In genomic region chr20:38447931-38448675, GRCh38 we compare ENCODE assay signal across 8 cellular contexts. TPM values are rescaled to one million over a fixed set of nuclear protein-coding genes. Genes with fewer than 3 reads are reported as not detected.
A peak's percentile ranks its signal among the peaks of the same experiment; 100 is the strongest.
DNase-seq lines count a peak whose midpoint lies in the region; ATAC-seq and TF ChIP-seq lines count a peak whose summit lies in the region.

No MANE protein-coding gene starts in this region.

- H3K27ac Mint-ChIP-seq in activated naive CD4-positive, alpha-beta T cell treated with anti-CD3 and anti-CD28 coated beads, Interleukin-2, amount 10 ng/mL, durations not matched to agents 7 days and 5 days = no peak overlapping the region
- H3K27ac Mint-ChIP-seq in effector memory CD8-positive, alpha-beta T cell = peak overlapping the region; percentile 89 to 95
- H3K27ac Mint-ChIP-seq in type B pancreatic cell = peak overlapping the region; percentile 63

- CTCF ChIA-PET in activated naive CD4-positive, alpha-beta T cell treated with anti-CD3 and anti-CD28 coated beads, Interleukin-2, amount 10 ng/mL, durations not matched to agents 7 days and 5 days (lab: Charles Lee) = interaction anchor here (3.6 to 3.7 kb wide), 2 partner anchors 15 to 24 kb away, joined by 20 to 69 read pairs; partner anchors contain the start of genes RALGAPB and SNHG17

- no peaks in the 10 kb centered on the region for H3K9me3 Mint-ChIP-seq in activated naive CD4-positive, alpha-beta T cell treated with anti-CD3 and anti-CD28 coated beads, Interleukin-2, amount 10 ng/mL, durations not matched to agents 7 days and 5 days
- H3K9me3 Mint-ChIP-seq in effector memory CD8-positive, alpha-beta T cell = peaks cover 0 to 2% of the 10 kb centered on the region in 2 donors
- no peaks in the 10 kb centered on the region for H3K9me3 Mint-ChIP-seq in type B pancreatic cell

- TF ChIP-seq CTCF in type B pancreatic cell (conservative IDR thresholded peaks at IDR 0.05) = no peak

- H3K27me3 Mint-ChIP-seq in activated naive CD4-positive, alpha-beta T cell treated with anti-CD3 and anti-CD28 coated beads, Interleukin-2, amount 10 ng/mL, durations not matched to agents 7 days and 5 days = peaks cover 4% of the 10 kb centered on the region
- H3K27me3 Mint-ChIP-seq in effector memory CD8-positive, alpha-beta T cell = peaks cover 0 to under 1% of the 10 kb centered on the region in 2 donors
- no peaks in the 10 kb centered on the region for H3K27me3 Mint-ChIP-seq in type B pancreatic cell

- peaks cover 26% of the 10 kb centered on the region for H3K4me1 Mint-ChIP-seq in activated naive CD4-positive, alpha-beta T cell treated with anti-CD3 and anti-CD28 coated beads, Interleukin-2, amount 10 ng/mL, durations not matched to agents 7 days and 5 days
- H3K4me1 Mint-ChIP-seq in effector memory CD8-positive, alpha-beta T cell (ENCODE audit: low read depth in 2 of 2) = peaks cover 18% of the 10 kb centered on the region in 2 donors
- peaks cover 24% of the 10 kb centered on the region for H3K4me1 Mint-ChIP-seq in type B pancreatic cell (ENCODE audit: unreplicated experiment)

- no peak for ATAC-seq in effector memory CD8-positive, alpha-beta T cell (replicated peaks)
- ATAC-seq in GM19397 (IDR thresholded peaks at IDR 0.05; ENCODE audit: unreplicated experiment) = no peak

- H3K36me3 Mint-ChIP-seq in activated naive CD4-positive, alpha-beta T cell treated with anti-CD3 and anti-CD28 coated beads, Interleukin-2, amount 10 ng/mL, durations not matched to agents 7 days and 5 days = peaks cover 27% of the 10 kb centered on the region
- peaks cover 13% of the 10 kb centered on the region for H3K36me3 Mint-ChIP-seq in effector memory CD8-positive, alpha-beta T cell (ENCODE audit: insufficient read depth)
- peaks cover 33% of the 10 kb centered on the region for H3K36me3 Mint-ChIP-seq in type B pancreatic cell

- H3K4me3 Mint-ChIP-seq in activated naive CD4-positive, alpha-beta T cell treated with anti-CD3 and anti-CD28 coated beads, Interleukin-2, amount 10 ng/mL, durations not matched to agents 7 days and 5 days = peak overlapping the region; percentile 79
- peak overlapping the region; percentile 83 to 85 for H3K4me3 Mint-ChIP-seq in effector memory CD8-positive, alpha-beta T cell
- H3K4me3 Mint-ChIP-seq in type B pancreatic cell = peak overlapping the region; percentile 91

- no peak for DNase-seq in activated naive CD4-positive, alpha-beta T cell treated with anti-CD3 and anti-CD28 coated beads, Interleukin-2, amount 10 ng/mL, durations not matched to agents 7 days and 5 days
- DNase-seq in activated naive CD4-positive, alpha-beta T cell treated with Interleukin-2 at 50 U/mL for 16 hours = no peak
- DNase-seq in NOMO-1 treated with DMSO at 0.1 percent for 48 hours (lab: John Stamatoyannopoulos, UW; ENCODE audit: unreplicated experiment) (peak; percentile 67), type B pancreatic cell (ENCODE audit: extremely low spot score, unreplicated experiment) (no peak), cortex of kidney (lab: John Stamatoyannopoulos, UW) (no peak)
- no peak for DNase-seq in effector memory CD8-positive, alpha-beta T cell
- DNase-seq in NK-92 treated with Interleukin-12 subunit alpha and Interleukin-12 subunit beta, amount 100 ng/mL, for 24 hours (lab: John Stamatoyannopoulos, UW) = no peak

RNA-seq across cellular contexts. Expression of gene SNHG17, which starts 13.0 kb away (rescaled TPM):
- total RNA-seq in type B pancreatic cell (ENCODE audit: low replicate concordance) = 37.2 and 57.0 TPM in 2 replicates

RNA-seq across cellular contexts. Expression of gene RALGAPB, which starts 24.5 kb away (rescaled TPM):
- total RNA-seq in type B pancreatic cell (ENCODE audit: low replicate concordance) = 38.2 and 39.6 TPM in 2 replicates
